In the genomic region with DNA sequence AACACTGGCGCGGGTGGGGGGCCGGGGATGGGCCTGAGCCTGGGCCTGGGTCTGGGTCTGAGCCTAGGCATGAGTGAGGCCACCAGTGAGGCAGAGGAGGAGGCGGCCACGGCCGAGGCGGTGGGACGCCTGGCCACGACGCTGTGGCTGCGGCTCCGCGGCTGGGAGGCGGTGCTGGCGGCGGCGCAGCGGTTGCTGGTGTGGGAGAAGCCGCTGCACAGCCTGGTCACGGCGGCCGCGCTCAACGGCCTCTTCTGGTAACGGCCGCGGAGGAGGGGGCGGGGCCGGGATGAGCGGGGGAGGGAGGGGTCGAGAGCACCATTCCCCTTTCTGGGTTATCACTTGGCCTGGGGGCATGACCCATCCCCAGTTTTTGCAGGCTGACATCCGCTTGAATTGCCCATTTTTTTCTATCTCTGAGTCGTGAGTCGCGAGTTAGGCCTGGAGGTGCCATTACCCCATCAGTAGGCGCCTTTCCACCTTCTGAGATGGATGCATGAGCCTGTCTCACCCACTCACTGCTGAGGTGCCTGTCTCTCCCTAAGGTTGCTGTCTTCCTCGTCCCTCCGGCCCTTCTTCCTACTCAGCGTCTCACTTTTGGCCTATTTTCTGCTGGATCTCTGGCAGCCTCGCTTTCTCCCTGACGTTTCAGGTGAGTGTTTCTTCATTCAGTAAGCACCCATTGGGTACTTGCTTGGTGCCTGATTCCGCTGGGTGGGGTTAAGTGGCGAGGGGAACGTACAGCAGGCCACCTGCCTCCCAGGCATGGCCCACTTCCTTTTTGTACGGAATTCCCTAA, we compare ENCODE assay signal across 8 cellular contexts. TPM values are rescaled to one million over a fixed set of nuclear protein-coding genes. Genes with fewer than 3 reads are reported as not detected.
DNase-seq lines count a peak whose midpoint lies in the region; ATAC-seq and TF ChIP-seq lines count a peak whose summit lies in the region.

No MANE protein-coding gene starts in this region.

- H3K4me3 ChIP-seq in OCI-LY7 (ENCODE audit: low read depth, low read length, poor library complexity, severe bottlenecking) (peak overlapping the region; percentile 88), heart left ventricle (peak overlapping the region; percentile 58 to 99 (median 92))

- WGBS in heart left ventricle, 4 donors: 2 to 9% (median 5%) methylated on average over 20 to 45 of the region's 45 CpGs

- 0 out of 2 replicates have a peak overlapping the region, but pooled peaks have one; percentile 39 for H2AFZ ChIP-seq in OCI-LY7 (ENCODE audit: low read length)

- BruUV-seq in OCI-LY7 (replicated peaks; lab: Mats Ljungman, UMichigan): no TSS peak

- H3K27ac ChIP-seq in OCI-LY7 (ENCODE audit: low read depth, low read length, poor library complexity, severe bottlenecking) (peak overlapping the region; percentile 92), heart left ventricle (peak overlapping the region; percentile 96 to 100 (median 98))

- H3K79me2 ChIP-seq in OCI-LY7 (ENCODE audit: insufficient read depth, low read depth, low read length): peaks cover 26% of the 10 kb centered on the region; the same call in 1 of the 2 replicates

- POLR2A ChIA-PET in OCI-LY7 (lab: Charles Lee): interaction anchor here (1.5 kb wide), 2 partner anchors 27 to 99 kb away, joined by 3 to 7 read pairs; a partner anchor contains a TSS

- TF ChIP-seq POLR2A in heart left ventricle (IDR thresholded peaks at IDR 0.05): no peak

- DNase-seq in NCI-H82 (lab: John Stamatoyannopoulos, UW): peak; percentile 54
- DNase-seq in NCI-H82 treated with DMSO at 0.1 percent for 48 hours (lab: John Stamatoyannopoulos, UW; ENCODE audit: unreplicated experiment): no peak
- DNase-seq in OCI-LY7 (ENCODE audit: low spot score): peak; percentile 53
- DNase-seq in heart left ventricle: peak; percentile 56 to 80 (median 63)
- peak; percentile 90 for DNase-seq in posterior vena cava (ENCODE audit: low spot score)
- no peak for DNase-seq in AG08396 (ENCODE audit: low spot score)

- H3K9me3 ChIP-seq in OCI-LY7 (ENCODE audit: low read length) (no peaks in the 10 kb centered on the region), heart left ventricle (no peaks in the 10 kb centered on the region)

- 0 out of 2 replicates have a peak, but pooled peaks cover 10% of the 10 kb centered on the region for H4K20me1 ChIP-seq in OCI-LY7 (ENCODE audit: insufficient read depth, low read length)

- H3K9me2 ChIP-seq in OCI-LY7 (ENCODE audit: insufficient read depth, low read length): no peaks in the 10 kb centered on the region

- H3K9me3 Mint-ChIP-seq in activated naive CD8-positive, alpha-beta T cell (ENCODE audit: low read depth): no peaks in the 10 kb centered on the region

- CTCF ChIA-PET in OCI-LY7 (lab: Charles Lee; ENCODE audit: unreplicated experiment): no interaction called here

- H3K4me1 ChIP-seq in OCI-LY7 (ENCODE audit: insufficient read depth, low read length, poor library complexity, severe bottlenecking) (peaks cover 18% of the 10 kb centered on the region), heart left ventricle (peaks cover 5 to 58% (median 27%) of the 10 kb centered on the region in 12 donors)

- H3K4me3 Mint-ChIP-seq in activated naive CD8-positive, alpha-beta T cell: peak overlapping the region; percentile 88

- H3K4me2 ChIP-seq in OCI-LY7 (ENCODE audit: low read length): peak overlapping the region; percentile 95

- peaks cover 6% of the 10 kb centered on the region for H3K36me3 Mint-ChIP-seq in activated naive CD8-positive, alpha-beta T cell

- intact Hi-C loops in OCI-LY7 (cut with micrococcal nuclease; ENCODE audit: unreplicated experiment): loop anchor here (1.0 to 5.0 kb wide), 4 partner anchors 51 to 364 kb away; a partner anchor contains a TSS
- intact Hi-C loops in heart left ventricle (cut with DNase I): loop anchor here in 8 of 10 donors (1.0 to 10.0 kb wide), 10 partner anchors 18 to 894 kb away; a partner anchor contains a TSS
- intact Hi-C loops in posterior vena cava (cut with DNase I): loop anchor here in 1 of 2 donors (5.0 kb wide), 1 partner anchor 39 kb away; a partner anchor contains a TSS

- H3K36me3 ChIP-seq in OCI-LY7 (ENCODE audit: insufficient read depth, low read length) (peaks cover 64% of the 10 kb centered on the region), heart left ventricle (peaks cover 0 to 63% (median 59%) of the 10 kb centered on the region in 9 donors)

- ATAC-seq in HG02852 (IDR thresholded peaks at IDR 0.05; ENCODE audit: unreplicated experiment) (peak; percentile 20), heart left ventricle (peak in 2 of 4 donors; percentile 11 to 12)

- peak overlapping the region; percentile 87 for H3K27ac Mint-ChIP-seq in activated naive CD8-positive, alpha-beta T cell

- no peak for TF ChIP-seq CTCF in OCI-LY7 (conservative IDR thresholded peaks at IDR 0.05; ENCODE audit: low read length)
- peak in 2 of 12 donors; percentile 1 to 2 for TF ChIP-seq CTCF in heart left ventricle (IDR thresholded peaks at IDR 0.05)

- H3K27me3 ChIP-seq in heart left ventricle: no peaks in the 10 kb centered on the region

- no peaks in the 10 kb centered on the region for H3K27me3 Mint-ChIP-seq in activated naive CD8-positive, alpha-beta T cell

- peaks cover 65% of the 10 kb centered on the region for H3K4me1 Mint-ChIP-seq in activated naive CD8-positive, alpha-beta T cell (ENCODE audit: low read depth)

RNA-seq across cellular contexts. Expression of a gene that starts 0.5 kb away (rescaled TPM):
- total RNA-seq in OCI-LY7 (2014; rRNA removed; shearing (Covaris generic)): 44.9 and 59.1 TPM in 2 replicates
- total RNA-seq in OCI-LY7 (2022) (74.6 and 88.2 TPM in 2 replicates), heart left ventricle (10 to 100 TPM; 28.3 to 55.8 (median 38.2) TPM), posterior vena cava (10 to 100 TPM; 54.4 to 56.8 TPM)
- polyA plus RNA-seq in heart left ventricle: 10 to 100 TPM; 13.4 to 56.0 TPM

RNA-seq across cellular contexts. Expression of a gene that starts 1.9 kb away (rescaled TPM):
- total RNA-seq in OCI-LY7 (2014; rRNA removed; shearing (Covaris generic)): 39.2 and 40.1 TPM in 2 replicates
- total RNA-seq in OCI-LY7 (2022) (67.5 and 68.2 TPM in 2 replicates), heart left ventricle (10 to 100 TPM; 40.1 to 81.8 (median 57.2) TPM), posterior vena cava (10 to 100 TPM; 46.7 to 49.2 TPM)
- polyA plus RNA-seq in heart left ventricle: 100 to 1,000 TPM in 1 of 2 donors, 10 to 100 TPM in 1; 37.3 to 118 TPM

RNA-seq across cellular contexts. Expression of a gene that starts 8.7 kb away (rescaled TPM):
- 2.7 and 4.0 TPM in 2 replicates for total RNA-seq in OCI-LY7 (2014; rRNA removed; shearing (Covaris generic))
- total RNA-seq in OCI-LY7 (2022) (3.1 and 6.7 TPM in 2 replicates), heart left ventricle (under 1 TPM in 8 of 9 donors, not detected in 1; 0.12 to 0.92 (median 0.44) TPM), posterior vena cava (1 to 10 TPM in 1 of 2 donors, under 1 TPM in 1; 0.71 to 2.1 TPM)
- polyA plus RNA-seq in heart left ventricle: under 1 TPM; 0.17 to 0.84 TPM

RNA-seq across cellular contexts. Expression of a gene that starts 18.0 kb away (rescaled TPM):
- 12.7 and 14.9 TPM in 2 replicates for total RNA-seq in OCI-LY7 (2014; rRNA removed; shearing (Covaris generic))
- total RNA-seq in OCI-LY7 (2022) (12.3 and 14.3 TPM in 2 replicates), heart left ventricle (10 to 100 TPM in 1 of 9 donors, 1 to 10 TPM in 8; 4.6 to 13.2 (median 8.0) TPM), posterior vena cava (10 to 100 TPM in 1 of 2 donors, 1 to 10 TPM in 1; 8.9 to 11.6 TPM)
- 10 to 100 TPM in 1 of 2 donors, 1 to 10 TPM in 1; 3.7 to 17.0 TPM for polyA plus RNA-seq in heart left ventricle

RNA-seq across cellular contexts. Expression of a gene that starts 28.0 kb away (rescaled TPM):
- total RNA-seq in OCI-LY7 (2014; rRNA removed; shearing (Covaris generic)): 42.4 and 51.6 TPM in 2 replicates
- total RNA-seq in OCI-LY7 (2022) (35.3 and 35.9 TPM in 2 replicates), heart left ventricle (10 to 100 TPM; 13.9 to 32.3 (median 23.5) TPM), posterior vena cava (10 to 100 TPM; 33.8 to 34.7 TPM)
- polyA plus RNA-seq in heart left ventricle: 10 to 100 TPM; 17.6 to 35.7 TPM

Comparison
In these comparisons a context has a peak if more than half of its experiments do, and no peak if none do; other contexts are left out.
1. DNase-seq: peak in NCI-H82 (single experiment), OCI-LY7 (single experiment), heart left ventricle (5 of 5) and posterior vena cava (single experiment); none in NCI-H82 treated with DMSO at 0.1 percent for 48 hours (single experiment) and AG08396 (single experiment).